23 cellular contexts compared by ENCODE assay signal in the genomic region with DNA sequence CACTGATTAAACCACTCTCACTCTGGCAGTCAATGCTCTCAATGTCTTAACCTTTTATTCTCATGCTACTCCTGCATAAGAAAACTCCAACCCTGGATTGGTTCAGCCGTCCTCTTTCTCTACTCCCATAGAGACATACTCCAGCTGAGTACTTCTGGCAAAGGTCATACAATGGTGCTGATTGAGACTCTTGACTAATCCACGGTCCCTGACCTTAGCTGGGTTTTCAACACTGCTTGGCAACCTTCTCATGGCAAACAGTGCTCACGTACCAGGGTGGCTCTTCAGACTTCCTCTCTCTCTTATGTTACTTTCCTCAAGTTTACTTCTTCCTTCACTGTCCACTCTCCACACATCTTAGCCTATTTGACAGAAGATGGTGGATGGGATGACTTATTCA.
A peak's percentile ranks its signal among the peaks of the same experiment; 100 is the strongest.
DNase-seq lines count a peak whose midpoint lies in the region; ATAC-seq and TF ChIP-seq lines count a peak whose summit lies in the region.
"Had no signal": no experiment of that assay in that cellular context is flagged by ENCODE, and none has a peak within 500 bp of the region (broad histone marks: within the 10 kb centered on the region; RNA-seq: fewer than 3 reads in every experiment).

No MANE protein-coding gene starts in this region.

- H3K27me3 ChIP-seq in left lung (no peaks in the 10 kb centered on the region), psoas muscle (ENCODE audit: insufficient read depth in 3 of 3, low read length in 2 of 3) (no peaks in the 10 kb centered on the region)
- H3K27me3 ChIP-seq: BLaER1 treated with 17β-estradiol and CSF1 and Interleukin-3, amounts not matched to agents 10 nM and 100 nM had no signal

- H3K27ac ChIP-seq in left lung (no peak overlapping the region), psoas muscle (no peak overlapping the region)
- H3K27ac ChIP-seq: BLaER1 treated with 17β-estradiol and CSF1 and Interleukin-3, amounts not matched to agents 10 nM and 100 nM; C4-2B had no signal

- 62 to 67% (median 67%) methylated on average over 3 of the region's 3 CpGs for WGBS in psoas muscle, 3 donors

- peak; percentile 42 for ATAC-seq in Right ventricle myocardium inferior
- no peak for ATAC-seq in left cardiac atrium
- ATAC-seq in left lung = peak; percentile 64
- ATAC-seq in psoas muscle = peak in 3 of 4 donors; percentile 26 to 45 (median 27)
- ATAC-seq in activated CD4-positive, alpha-beta T cell treated with anti-CD3 and anti-CD28 coated beads for 36 hours = no peak
- ATAC-seq: CD8-positive, alpha-beta T cell; GM12878 had no signal

- H3K36me3 ChIP-seq in left lung = no peaks in the 10 kb centered on the region
- H3K36me3 ChIP-seq in psoas muscle (ENCODE audit: insufficient read depth in 1 of 2, low read depth in 1 of 2) = no peaks in the 10 kb centered on the region
- H3K36me3 ChIP-seq: BLaER1 treated with 17β-estradiol and CSF1 and Interleukin-3, amounts not matched to agents 10 nM and 100 nM had no signal

- intact Hi-C loops in Right ventricle myocardium inferior (cut with DNase I) = loop anchor here (2.0 kb wide), 1 partner anchor 18 kb away; no protein-coding TSS in a partner anchor
- intact Hi-C loops in left cardiac atrium (cut with DNase I) = no loop called here
- intact Hi-C loops in left lung (cut with DNase I) = no loop called here
- intact Hi-C loops in psoas muscle (cut with DNase I) = loop anchor here in 1 of 2 donors (5.0 kb wide), 1 partner anchor 37 kb away; no protein-coding TSS in a partner anchor
- intact Hi-C loops in activated CD4-positive, alpha-beta T cell treated with anti-CD3 and anti-CD28 coated beads for 36 hours (cut with DNase I, micrococcal nuclease) = loop anchor here in 1 of 2 experiments (5.0 kb wide), 1 partner anchor 37 kb away; no protein-coding TSS in a partner anchor

- H3K9me3 Mint-ChIP-seq in activated CD4-positive, alpha-beta T cell treated with anti-CD3 and anti-CD28 coated beads for 36 hours (ENCODE audit: low read depth) = peaks cover 4% of the 10 kb centered on the region

- H3K4me1 Mint-ChIP-seq in activated CD4-positive, alpha-beta T cell treated with anti-CD3 and anti-CD28 coated beads for 36 hours = peaks cover 57% of the 10 kb centered on the region
- H3K4me1 Mint-ChIP-seq: B cell had no signal

- peaks cover 6% of the 10 kb centered on the region for H3K27me3 Mint-ChIP-seq in activated CD4-positive, alpha-beta T cell treated with anti-CD3 and anti-CD28 coated beads for 36 hours

- H3K36me3 Mint-ChIP-seq in activated CD4-positive, alpha-beta T cell treated with anti-CD3 and anti-CD28 coated beads for 36 hours (ENCODE audit: low read depth) = peaks cover 2% of the 10 kb centered on the region
- H3K36me3 Mint-ChIP-seq: CD8-positive, alpha-beta T cell had no signal

- POLR2A ChIA-PET in activated CD4-positive, alpha-beta T cell treated with anti-CD3 and anti-CD28 coated beads for 36 hours (lab: Charles Lee) = no interaction called here

- H3K4me1 ChIP-seq in left lung (no peaks in the 10 kb centered on the region), psoas muscle (peaks cover 14% of the 10 kb centered on the region)
- H3K4me1 ChIP-seq: BLaER1 treated with 17β-estradiol and CSF1 and Interleukin-3, amounts not matched to agents 10 nM and 100 nM had no signal

- H3K4me3 ChIP-seq in left lung (no peak overlapping the region), psoas muscle (no peak overlapping the region)
- H3K4me3 ChIP-seq: BLaER1 treated with 17β-estradiol and CSF1 and Interleukin-3, amounts not matched to agents 10 nM and 100 nM; GM12878 had no signal

- H3K9me3 ChIP-seq in left lung (no peaks in the 10 kb centered on the region), psoas muscle (no peaks in the 10 kb centered on the region)
- H3K9me3 ChIP-seq: BLaER1 treated with 17β-estradiol and CSF1 and Interleukin-3, amounts not matched to agents 10 nM and 100 nM; Caco-2 had no signal

- no peak overlapping the region for H3K4me3 Mint-ChIP-seq in activated CD4-positive, alpha-beta T cell treated with anti-CD3 and anti-CD28 coated beads for 36 hours
- H3K4me3 Mint-ChIP-seq: B cell; CD4-positive, alpha-beta T cell; CD8-positive, alpha-beta T cell had no signal

- DNase-seq in Right ventricle myocardium inferior (ENCODE audit: missing footprints) = no peak
- no peak for DNase-seq in left cardiac atrium
- no peak for DNase-seq in left lung
- DNase-seq in psoas muscle = no peak
- DNase-seq in NCI-H1105 treated with DMSO at 0.1 percent for 48 hours (lab: John Stamatoyannopoulos, UW) = no peak
- DNase-seq in activated CD4-positive, alpha-beta T cell treated with anti-CD3 and anti-CD28 coated beads for 36 hours = no peak
- DNase-seq in D341Med (ENCODE audit: low spot score) = no peak
- DNase-seq: 8988T; AML-193; Caco-2; Calu3; CD4-positive, alpha-beta T cell; CD8-positive, alpha-beta T cell; DMS 273 treated with DMSO at 0.1 percent for 48 hours; DMS153; DMS53; DND-41; EL; GDM1 had no signal

- TF ChIP-seq CTCF in left lung (IDR thresholded peaks at IDR 0.05) (no peak), psoas muscle (IDR thresholded peaks at IDR 0.05) (no peak)

- H3K27ac Mint-ChIP-seq in activated CD4-positive, alpha-beta T cell treated with anti-CD3 and anti-CD28 coated beads for 36 hours = no peak overlapping the region
- H3K27ac Mint-ChIP-seq: B cell; CD4-positive, alpha-beta T cell; CD8-positive, alpha-beta T cell had no signal

- CTCF ChIA-PET in activated CD4-positive, alpha-beta T cell treated with anti-CD3 and anti-CD28 coated beads for 36 hours (lab: Charles Lee) = no interaction called here

Comparison
In these comparisons a context has a peak if more than half of its experiments do, and no peak if none do; other contexts are left out.
1. ATAC-seq: peak in Right ventricle myocardium inferior (single experiment), left lung (single experiment) and psoas muscle (3 of 4); none in left cardiac atrium (0 of 2) and activated CD4-positive, alpha-beta T cell treated with anti-CD3 and anti-CD28 coated beads for 36 hours (single experiment).